34 cellular contexts compared by ENCODE assay signal in the genomic region with DNA sequence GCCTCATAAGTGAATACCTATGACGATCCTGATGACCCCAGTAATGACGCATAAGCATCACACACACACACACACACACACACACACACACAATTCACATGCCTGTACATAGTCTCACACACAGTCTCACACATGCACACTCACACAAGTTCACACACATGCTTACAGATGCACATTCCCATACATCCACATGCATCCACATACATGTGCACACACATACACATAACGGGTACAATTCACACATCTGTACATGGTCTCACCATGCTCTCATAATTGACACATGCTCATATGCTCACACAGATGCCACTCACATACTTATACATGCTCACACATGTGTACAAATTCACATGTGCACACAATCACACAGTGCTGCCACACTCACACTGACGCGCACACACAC.
"Had no signal": no experiment of that assay in that cellular context is flagged by ENCODE, and none has a peak within 500 bp of the region (broad histone marks: within the 10 kb centered on the region; RNA-seq: fewer than 3 reads in every experiment).

No MANE protein-coding gene starts in this region.

- H3K4me1 Mint-ChIP-seq: activated CD4-positive, alpha-beta T cell treated with anti-CD3 and anti-CD28 coated beads for 36 hours; activated CD4-positive, alpha-beta T cell treated with anti-CD3 and anti-CD28 coated beads, Interleukin-2, amount 10 ng/mL, durations not matched to agents 24 days and 14 days; activated CD8-positive, alpha-beta memory T cell treated with anti-CD3 and anti-CD28 coated beads, Interleukin-2, amount 10 ng/mL, durations not matched to agents 7 days and 5 days; activated naive CD4-positive, alpha-beta T cell treated with anti-CD3 and anti-CD28 coated beads, Interleukin-2, amount 50 U/mL, for 24 hours; activated naive CD8-positive, alpha-beta T cell treated with anti-CD3 and anti-CD28 coated beads, Interleukin-2, amount 50 U/mL, for 24 hours had no signal

- H3K9me3 ChIP-seq: adrenal gland, body of pancreas, colonic mucosa, heart left ventricle had no signal

- H3K9me3 Mint-ChIP-seq: activated CD4-positive, alpha-beta memory T cell treated with anti-CD3 and anti-CD28 coated beads for 36 hours; activated naive CD4-positive, alpha-beta T cell treated with anti-CD3 and anti-CD28 coated beads, Interleukin-2, amount 50 U/mL, for 24 hours; activated naive CD8-positive, alpha-beta T cell treated with anti-CD3 and anti-CD28 coated beads, Interleukin-2, amount 50 U/mL, for 24 hours; activated T-helper 2 cell treated with anti-CD3 and anti-CD28 coated beads, Interferon-gamma antibody, Interleukin-2, Interleukin-4, amounts not matched to agents 10 μg/mL and 5 μg/mL and 100 μg/mL, durations not matched to agents 14 hours and 24 hours and 36 hours had no signal

- H3K27ac ChIP-seq: adrenal gland, body of pancreas, breast epithelium, cardiac muscle cell, colonic mucosa, epithelial cell of prostate, heart left ventricle had no signal

- H3K27ac Mint-ChIP-seq: activated CD4-positive, alpha-beta memory T cell treated with anti-CD3 and anti-CD28 coated beads for 36 hours; activated CD4-positive, alpha-beta T cell treated with anti-CD3 and anti-CD28 coated beads for 36 hours; activated CD4-positive, alpha-beta T cell treated with anti-CD3 and anti-CD28 coated beads, Interleukin-2, amount 10 ng/mL, durations not matched to agents 24 days and 14 days; activated CD8-positive, alpha-beta memory T cell treated with anti-CD3 and anti-CD28 coated beads, Interleukin-2, amount 10 ng/mL, durations not matched to agents 7 days and 5 days; activated CD8-positive, alpha-beta T cell treated with anti-CD3 and anti-CD28 coated beads, Interleukin-2, amount 10 ng/mL, durations not matched to agents 7 days and 5 days; activated naive CD4-positive, alpha-beta T cell treated with anti-CD3 and anti-CD28 coated beads for 36 hours; activated naive CD4-positive, alpha-beta T cell treated with anti-CD3 and anti-CD28 coated beads, Interleukin-2, amount 50 U/mL, for 24 hours; activated naive CD8-positive, alpha-beta T cell treated with anti-CD3 and anti-CD28 coated beads for 36 hours; activated naive CD8-positive, alpha-beta T cell treated with anti-CD3 and anti-CD28 coated beads, Interleukin-2, amount 50 U/mL, for 24 hours; activated T-helper 1 cell treated with anti-CD3 and anti-CD28 coated beads, Interleukin-12 subunit alpha, Interleukin-12 subunit beta, Interleukin-2, Interleukin-4 antibody, amounts not matched to agents 30 ng/mL and 10 ng/mL and 1 ng/mL, durations not matched to agents 14 hours and 24 hours and 36 hours; activated T-helper 2 cell treated with anti-CD3 and anti-CD28 coated beads, Interferon-gamma antibody, Interleukin-2, Interleukin-4, amounts not matched to agents 10 μg/mL and 5 μg/mL and 100 μg/mL, durations not matched to agents 14 hours and 24 hours and 36 hours had no signal

- H3K4me3 ChIP-seq: adrenal gland, body of pancreas, breast epithelium, cardiac muscle cell, colonic mucosa, heart left ventricle had no signal

- H3K27me3 ChIP-seq: adrenal gland, body of pancreas, cardiac muscle cell, colonic mucosa had no signal

- ATAC-seq: activated CD4-positive, alpha-beta T cell treated with anti-CD3 and anti-CD28 coated beads for 36 hours; activated CD8-positive, alpha-beta memory T cell treated with anti-CD3 and anti-CD28 coated beads, Interleukin-2, amount 10 ng/mL, durations not matched to agents 7 days and 5 days; activated CD8-positive, alpha-beta T cell treated with anti-CD3 and anti-CD28 coated beads, Interleukin-2, amount 10 ng/mL, durations not matched to agents 7 days and 5 days; activated naive CD8-positive, alpha-beta T cell treated with anti-CD3 and anti-CD28 coated beads, Interleukin-2, amount 50 U/mL, for 24 hours; body of pancreas; heart left ventricle had no signal

- DNase-seq: activated CD4-positive, alpha-beta memory T cell treated with anti-CD3 and anti-CD28 coated beads for 36 hours; activated CD4-positive, alpha-beta T cell treated with anti-CD3 and anti-CD28 coated beads for 36 hours; activated CD4-positive, alpha-beta T cell treated with anti-CD3 and anti-CD28 coated beads, Interleukin-2, amount 10 ng/mL, durations not matched to agents 24 days and 14 days; activated CD4-positive, CD25-positive, alpha-beta regulatory T cell; activated CD4-positive, CD25-positive, alpha-beta regulatory T cell treated with anti-CD3 and anti-CD28 coated beads, Interleukin-2, amount 50 U/mL, for 72 hours; activated CD8-positive, alpha-beta memory T cell treated with anti-CD3 and anti-CD28 coated beads, Interleukin-2, amount 10 ng/mL, durations not matched to agents 7 days and 5 days; activated CD8-positive, alpha-beta memory T cell treated with anti-CD3 and anti-CD28 coated beads, Interleukin-2, amount 50 U/mL, for 4 hours; activated CD8-positive, alpha-beta T cell treated with anti-CD3 and anti-CD28 coated beads, Interleukin-2, amount 10 ng/mL, durations not matched to agents 7 days and 5 days; activated effector memory CD4-positive, alpha-beta T cell treated with anti-CD3 and anti-CD28 coated beads, Interleukin-2, amount 50 U/mL, for 16 hours; activated naive CD4-positive, alpha-beta T cell treated with anti-CD3 and anti-CD28 coated beads for 36 hours; activated naive CD8-positive, alpha-beta T cell treated with anti-CD3 and anti-CD28 coated beads for 36 hours; activated naive CD8-positive, alpha-beta T cell treated with anti-CD3 and anti-CD28 coated beads, Interleukin-2, amount 50 U/mL, for 24 hours; activated T-cell treated with anti-CD3 and anti-CD28 coated beads, Interleukin-2, amount 50 U/mL, for 1 hour; activated T-cell treated with anti-CD3 and anti-CD28 coated beads, Interleukin-2, amount 50 U/mL, for 48 hours; adrenal gland; amygdala; aorta; body of pancreas; central memory CD4-positive, alpha-beta T cell; cerebellar nuclear complex; colonic mucosa; effector CD8-positive, alpha-beta T cell; foreskin fibroblast; T-helper 2 cell had no signal

- H3K36me3 Mint-ChIP-seq: activated CD4-positive, alpha-beta memory T cell treated with anti-CD3 and anti-CD28 coated beads for 36 hours; activated CD8-positive, alpha-beta memory T cell treated with anti-CD3 and anti-CD28 coated beads, Interleukin-2, amount 10 ng/mL, durations not matched to agents 7 days and 5 days; activated naive CD4-positive, alpha-beta T cell treated with anti-CD3 and anti-CD28 coated beads, Interleukin-2, amount 50 U/mL, for 24 hours; activated naive CD8-positive, alpha-beta T cell treated with anti-CD3 and anti-CD28 coated beads for 36 hours had no signal

- H3K4me1 ChIP-seq: adrenal gland, body of pancreas, breast epithelium, colonic mucosa, heart left ventricle had no signal

- H3K27me3 Mint-ChIP-seq: activated CD4-positive, alpha-beta T cell treated with anti-CD3 and anti-CD28 coated beads, Interleukin-2, amount 10 ng/mL, durations not matched to agents 24 days and 14 days; activated CD8-positive, alpha-beta memory T cell treated with anti-CD3 and anti-CD28 coated beads, Interleukin-2, amount 10 ng/mL, durations not matched to agents 7 days and 5 days; activated naive CD8-positive, alpha-beta T cell treated with anti-CD3 and anti-CD28 coated beads for 36 hours had no signal

- H3K36me3 ChIP-seq: adrenal gland, breast epithelium, cardiac muscle cell, colonic mucosa, heart left ventricle had no signal

- H3K4me3 Mint-ChIP-seq: activated CD4-positive, alpha-beta memory T cell treated with anti-CD3 and anti-CD28 coated beads for 36 hours; activated CD4-positive, alpha-beta T cell treated with anti-CD3 and anti-CD28 coated beads for 36 hours; activated CD4-positive, alpha-beta T cell treated with anti-CD3 and anti-CD28 coated beads, Interleukin-2, amount 10 ng/mL, durations not matched to agents 24 days and 14 days; activated CD8-positive, alpha-beta memory T cell treated with anti-CD3 and anti-CD28 coated beads, Interleukin-2, amount 10 ng/mL, durations not matched to agents 7 days and 5 days; activated CD8-positive, alpha-beta T cell treated with anti-CD3 and anti-CD28 coated beads, Interleukin-2, amount 10 ng/mL, durations not matched to agents 7 days and 5 days; activated naive CD4-positive, alpha-beta T cell treated with anti-CD3 and anti-CD28 coated beads for 36 hours; activated naive CD4-positive, alpha-beta T cell treated with anti-CD3 and anti-CD28 coated beads, Interleukin-2, amount 50 U/mL, for 24 hours; activated naive CD8-positive, alpha-beta T cell treated with anti-CD3 and anti-CD28 coated beads for 36 hours; activated naive CD8-positive, alpha-beta T cell treated with anti-CD3 and anti-CD28 coated beads, Interleukin-2, amount 50 U/mL, for 24 hours; activated T-helper 1 cell treated with anti-CD3 and anti-CD28 coated beads, Interleukin-12 subunit alpha, Interleukin-12 subunit beta, Interleukin-2, Interleukin-4 antibody, amounts not matched to agents 30 ng/mL and 10 ng/mL and 1 ng/mL, durations not matched to agents 14 hours and 24 hours and 36 hours had no signal

- FAIRE-seq: endometrium, endothelial cell of umbilical vein, frontal cortex had no signal
